Comparison of ENCODE assay signal across 24 cellular contexts in genomic region chr5:118224546-118224945, GRCh38.
DNase-seq lines count a peak whose midpoint lies in the region; ATAC-seq and TF ChIP-seq lines count a peak whose summit lies in the region.
"Had no signal": no experiment of that assay in that cellular context is flagged by ENCODE, and none has a peak within 500 bp of the region (broad histone marks: within the 10 kb centered on the region; RNA-seq: fewer than 3 reads in every experiment).

No MANE protein-coding gene starts in this region.

- no peak for ATAC-seq in HG03135 (IDR thresholded peaks at IDR 0.05; ENCODE audit: unreplicated experiment)
- no peak for ATAC-seq in GM18498 (IDR thresholded peaks at IDR 0.05; ENCODE audit: unreplicated experiment)
- ATAC-seq: stimulated activated naive CD8-positive, alpha-beta T cell treated with anti-CD3 and anti-CD28 coated beads, Interleukin-15, amount 100 ng/mL, for 72 hours; T-helper 17 cell had no signal

- peak; percentile 45 for DNase-seq in AG09309 (ENCODE audit: low read depth)
- DNase-seq in HFF-Myc (ENCODE audit: extremely low read depth, low read depth): peak; percentile 10
- DNase-seq in astrocyte of the spinal cord (ENCODE audit: low read depth, low spot score): peak; percentile 93
- DNase-seq in kidney tubule cell (ENCODE audit: low spot score): peak; percentile 2
- DNase-seq in iPS-NIHi7 (ENCODE audit: extremely low spot score): no peak
- no peak for DNase-seq in SHP77 (lab: John Stamatoyannopoulos, UW)
- DNase-seq: activated CD4-positive, alpha-beta T cell treated with anti-CD3 and anti-CD28 coated beads, Interleukin-2, amount 50 U/mL, for 48 hours; activated naive CD4-positive, alpha-beta T cell; aorta; CD8-positive, alpha-beta memory T cell; DMS79 treated with DMSO at 0.1 percent for 48 hours; hypothalamus; kidney glomerular epithelial cell; NCI-H1436; NCI-H2171; NCI-H526 treated with DMSO at 0.1 percent for 48 hours; posterior cingulate gyrus; stimulated activated CD4-positive, alpha-beta T cell treated with anti-CD3 and anti-CD28 coated beads, Interleukin-2, amount 100 ng/mL, for 48 hours; stimulated activated naive CD8-positive, alpha-beta T cell treated with anti-CD3 and anti-CD28 coated beads, Interleukin-15, amount 100 ng/mL, for 72 hours; T-helper 17 cell; upper lobe of left lung had no signal

- in situ Hi-C loops in astrocyte of the spinal cord (cut with HindIII; ENCODE audit: low sequenced_read_pairs): no loop called here

- H3K4me3 ChIP-seq in AG09309 (ENCODE audit: control insufficient read depth, low read depth, low read length) (no peak overlapping the region), HFF-Myc (replicated peaks; ENCODE audit: low read depth, low read length) (no peak overlapping the region), astrocyte of the spinal cord (ENCODE audit: low read depth, low read length) (no peak overlapping the region)
- H3K4me3 ChIP-seq: skin epidermis, upper lobe of left lung had no signal

- TF ChIP-seq CTCF in AG09309 (IDR thresholded peaks at IDR 0.05; ENCODE audit: control insufficient read depth, insufficient read depth, low read depth, low read length, missing control alignments) (no peak), HFF-Myc (IDR thresholded peaks at IDR 0.05; ENCODE audit: low read depth, low read length, missing control alignments) (no peak), astrocyte of the spinal cord (IDR thresholded peaks at IDR 0.05; ENCODE audit: low read depth, low read length) (no peak)

Comparison
In these comparisons a context has a peak if more than half of its experiments do, and no peak if none do; other contexts are left out.
1. DNase-seq: peak in AG09309 (single experiment), HFF-Myc (single experiment), astrocyte of the spinal cord (single experiment) and kidney tubule cell (single experiment); none in iPS-NIHi7 (single experiment) and SHP77 (0 of 2).